8 cellular contexts compared by ENCODE assay signal in the genomic region with DNA sequence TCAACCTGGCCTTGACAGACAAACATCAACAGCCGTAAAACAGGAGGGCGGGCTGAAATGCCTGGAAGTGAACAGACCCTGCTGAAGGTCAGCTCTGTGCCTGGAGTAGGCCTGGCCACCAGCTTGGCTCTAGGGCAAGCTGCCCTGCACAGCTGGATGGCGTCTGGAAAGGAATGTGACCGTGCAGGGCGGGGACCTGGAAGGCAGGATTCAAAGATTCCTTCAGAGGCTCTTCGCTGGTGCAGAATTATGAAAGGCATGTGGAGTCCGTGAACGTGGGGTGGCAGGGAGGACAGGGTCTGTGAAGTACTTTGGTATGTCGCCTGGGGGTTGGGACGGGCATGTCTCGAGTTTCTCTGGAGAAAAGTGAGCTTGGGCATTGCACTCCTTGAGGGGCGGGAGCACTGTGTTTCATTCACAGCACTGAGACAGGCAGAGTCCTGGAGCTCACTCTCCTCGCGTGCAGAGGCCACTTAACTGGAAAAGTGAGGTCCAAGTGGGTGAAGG. TPM values are rescaled to one million over a fixed set of nuclear protein-coding genes. Genes with fewer than 3 reads are reported as not detected.
DNase-seq lines count a peak whose midpoint lies in the region; ATAC-seq, FAIRE-seq and TF ChIP-seq lines count a peak whose summit lies in the region.

No MANE protein-coding gene starts in this region.

- H3K4me3 ChIP-seq in iPS-20b (ENCODE audit: low read length) = peak overlapping the region; percentile 93

- peaks cover 7% of the 10 kb centered on the region for H3K4me1 ChIP-seq in iPS-20b (ENCODE audit: insufficient read depth, low read length)

- H3K36me3 ChIP-seq in iPS-20b (ENCODE audit: insufficient read depth, low read depth, low read length) = peaks cover 16% of the 10 kb centered on the region

- H3K4me1 Mint-ChIP-seq in activated T-cell treated with anti-CD3 and anti-CD28 coated beads, Interleukin-2, amount 50 U/mL, for 24 hours (ENCODE audit: low read depth) = peaks cover 77% of the 10 kb centered on the region
- peaks cover 74% of the 10 kb centered on the region for H3K4me1 Mint-ChIP-seq in stimulated activated memory B cell treated with anti-CD40 and anti-IgM and Interleukin-4, amounts not matched to agents 10 μg/mL and 1 μg/mL and 100 μg/mL, for 72 hours

- no peak overlapping the region for H3K27ac ChIP-seq in iPS-20b (ENCODE audit: low read length)

- FAIRE-seq in H54 (lab: Jason Lieb, UNC) = no peak

- H3K9me3 ChIP-seq in iPS-20b (ENCODE audit: insufficient read depth, low read depth, low read length) = no peaks in the 10 kb centered on the region; the same call in 1 of the 2 replicates

- no peaks in the 10 kb centered on the region for H3K9me3 Mint-ChIP-seq in activated T-cell treated with anti-CD3 and anti-CD28 coated beads, Interleukin-2, amount 50 U/mL, for 24 hours
- no peaks in the 10 kb centered on the region for H3K9me3 Mint-ChIP-seq in activated naive CD4-positive, alpha-beta T cell treated with anti-CD3 and anti-CD28 coated beads, Interleukin-2, amount 50 U/mL, for 72 hours
- H3K9me3 Mint-ChIP-seq in stimulated activated memory B cell treated with anti-CD40 and anti-IgM and Interleukin-4, amounts not matched to agents 10 μg/mL and 1 μg/mL and 100 μg/mL, for 72 hours = no peaks in the 10 kb centered on the region

- peak overlapping the region; percentile 94 for H3K27ac Mint-ChIP-seq in activated T-cell treated with anti-CD3 and anti-CD28 coated beads, Interleukin-2, amount 50 U/mL, for 24 hours
- H3K27ac Mint-ChIP-seq in activated naive CD4-positive, alpha-beta T cell treated with anti-CD3 and anti-CD28 coated beads, Interleukin-2, amount 50 U/mL, for 72 hours = peak overlapping the region; percentile 87 to 97
- peak overlapping the region; percentile 86 for H3K27ac Mint-ChIP-seq in stimulated activated memory B cell treated with anti-CD40 and anti-IgM and Interleukin-4, amounts not matched to agents 10 μg/mL and 1 μg/mL and 100 μg/mL, for 72 hours

- no peak for DNase-seq in activated T-cell treated with anti-CD3 and anti-CD28 coated beads, Interleukin-2, amount 50 U/mL, for 24 hours
- DNase-seq in activated T-cell treated with anti-CD3 and anti-CD28 coated beads, Interleukin-2, amount 50 U/mL, for 1 hour = no peak
- DNase-seq in activated naive CD4-positive, alpha-beta T cell treated with anti-CD3 and anti-CD28 coated beads, Interleukin-2, amount 50 U/mL, for 72 hours (ENCODE audit: low spot score in 2 of 2) = no peak
- no peak for DNase-seq in RPMI8226
- no peak for DNase-seq in H54 (ENCODE audit: insufficient read length, low spot score)
- no peak for DNase-seq in NCI-H2227 treated with DMSO at 0.1 percent for 48 hours (lab: John Stamatoyannopoulos, UW)

- H3K27me3 ChIP-seq in iPS-20b (ENCODE audit: insufficient read depth, low read length) = peaks cover 11% of the 10 kb centered on the region

- peak overlapping the region; percentile 73; the same call in 1 of the 2 replicates for H3K9ac ChIP-seq in iPS-20b (ENCODE audit: low read depth, low read length)

- ATAC-seq in activated naive CD4-positive, alpha-beta T cell treated with anti-CD3 and anti-CD28 coated beads, Interleukin-2, amount 50 U/mL, for 72 hours = no peak
- ATAC-seq in stimulated activated memory B cell treated with anti-CD40 and anti-IgM and Interleukin-4, amounts not matched to agents 10 μg/mL and 1 μg/mL and 100 μg/mL, for 72 hours = no peak

- H3K36me3 Mint-ChIP-seq in activated T-cell treated with anti-CD3 and anti-CD28 coated beads, Interleukin-2, amount 50 U/mL, for 24 hours (ENCODE audit: low read depth) = peaks cover 69% of the 10 kb centered on the region
- H3K36me3 Mint-ChIP-seq in activated naive CD4-positive, alpha-beta T cell treated with anti-CD3 and anti-CD28 coated beads, Interleukin-2, amount 50 U/mL, for 72 hours = peaks cover 44 to 48% of the 10 kb centered on the region in 2 donors
- peaks cover 49% of the 10 kb centered on the region for H3K36me3 Mint-ChIP-seq in stimulated activated memory B cell treated with anti-CD40 and anti-IgM and Interleukin-4, amounts not matched to agents 10 μg/mL and 1 μg/mL and 100 μg/mL, for 72 hours

- no peaks in the 10 kb centered on the region for H3K27me3 Mint-ChIP-seq in activated T-cell treated with anti-CD3 and anti-CD28 coated beads, Interleukin-2, amount 50 U/mL, for 24 hours
- no peaks in the 10 kb centered on the region for H3K27me3 Mint-ChIP-seq in stimulated activated memory B cell treated with anti-CD40 and anti-IgM and Interleukin-4, amounts not matched to agents 10 μg/mL and 1 μg/mL and 100 μg/mL, for 72 hours

- H3K4me3 Mint-ChIP-seq in activated T-cell treated with anti-CD3 and anti-CD28 coated beads, Interleukin-2, amount 50 U/mL, for 24 hours = peak overlapping the region; percentile 98
- peak overlapping the region; percentile 95 for H3K4me3 Mint-ChIP-seq in stimulated activated memory B cell treated with anti-CD40 and anti-IgM and Interleukin-4, amounts not matched to agents 10 μg/mL and 1 μg/mL and 100 μg/mL, for 72 hours

- TF ChIP-seq POLR2A in H54 (IDR thresholded peaks at IDR 0.05; ENCODE audit: low read depth, low read length) = no peak; the same call in 1 of the 2 replicates

RNA-seq across cellular contexts. Expression of a gene that starts 1.5 kb away (rescaled TPM):
- 100 to 1,000 TPM in 1 of 2 donors, 10 to 100 TPM in 1; 93.1 to 123 TPM for total RNA-seq in activated naive CD4-positive, alpha-beta T cell treated with anti-CD3 and anti-CD28 coated beads, Interleukin-2, amount 50 U/mL, for 72 hours

RNA-seq across cellular contexts. Expression of a gene that starts 32.4 kb away (rescaled TPM):
- under 1 TPM; 0.61 to 0.76 TPM for total RNA-seq in activated naive CD4-positive, alpha-beta T cell treated with anti-CD3 and anti-CD28 coated beads, Interleukin-2, amount 50 U/mL, for 72 hours

RNA-seq across cellular contexts. Expression of a gene that starts 40.1 kb away (rescaled TPM):
- total RNA-seq in activated naive CD4-positive, alpha-beta T cell treated with anti-CD3 and anti-CD28 coated beads, Interleukin-2, amount 50 U/mL, for 72 hours = 10 to 100 TPM; 21.2 to 26.8 TPM

RNA-seq across cellular contexts. Expression of a gene that starts 47.6 kb away (rescaled TPM):
- total RNA-seq in activated naive CD4-positive, alpha-beta T cell treated with anti-CD3 and anti-CD28 coated beads, Interleukin-2, amount 50 U/mL, for 72 hours = 10 to 100 TPM in 1 of 2 donors, 1 to 10 TPM in 1; 2.8 to 29.9 TPM

RNA-seq across cellular contexts. Expression of a gene that starts 58.8 kb away (rescaled TPM):
- total RNA-seq in activated naive CD4-positive, alpha-beta T cell treated with anti-CD3 and anti-CD28 coated beads, Interleukin-2, amount 50 U/mL, for 72 hours = not detected
